In the genomic region with DNA sequence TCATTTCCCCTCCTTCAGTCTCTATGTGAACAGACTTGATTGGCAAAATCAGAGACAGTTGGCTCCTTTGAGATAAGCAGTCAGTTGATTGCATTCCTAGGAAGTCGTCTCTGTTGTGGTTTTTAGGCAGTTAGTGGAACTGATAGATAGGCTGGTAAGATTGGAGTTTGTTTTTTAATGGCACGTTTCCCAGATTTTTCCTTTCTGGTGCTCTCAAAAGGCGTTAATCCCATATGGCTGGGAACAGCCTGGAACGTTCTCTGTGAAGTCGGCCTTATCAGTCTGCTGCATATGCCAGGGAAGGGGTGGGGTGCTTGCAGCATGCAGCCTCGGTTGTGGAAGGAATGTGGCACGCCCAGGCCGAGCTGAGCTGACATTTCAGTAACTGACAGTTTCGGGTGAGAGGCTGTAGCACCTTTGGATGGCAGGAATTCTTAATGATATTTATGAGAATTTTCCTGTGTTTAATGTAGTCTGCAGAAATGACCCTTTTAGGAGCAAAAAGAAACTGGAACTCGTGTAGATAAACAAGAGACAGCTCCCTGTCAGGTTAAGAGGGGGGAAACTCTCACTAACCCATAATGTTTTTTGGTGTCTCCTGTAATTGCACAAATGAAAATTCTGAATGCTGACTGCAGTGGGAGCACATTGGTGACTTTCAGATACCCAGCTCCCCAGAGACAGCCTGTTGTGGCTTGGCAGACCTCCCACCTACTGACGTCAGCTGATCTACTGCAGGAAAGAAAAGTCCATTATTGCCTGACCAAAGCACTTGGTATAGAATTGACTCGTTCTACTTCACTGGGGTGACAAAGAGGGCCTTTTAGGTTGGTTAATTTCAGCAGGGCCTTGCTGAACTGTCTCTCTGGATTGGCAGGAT, we compare ENCODE assay signal across 8 cellular contexts. TPM values are rescaled to one million over a fixed set of nuclear protein-coding genes. Genes with fewer than 3 reads are reported as not detected.
DNase-seq lines count a peak whose midpoint lies in the region; ATAC-seq, FAIRE-seq and TF ChIP-seq lines count a peak whose summit lies in the region.

No MANE protein-coding gene starts in this region.

- H3K4me1 ChIP-seq in left lung = peaks cover 40 to 59% of the 10 kb centered on the region in 2 donors

- peaks cover 0 to 6% of the 10 kb centered on the region in 2 donors for H3K36me3 ChIP-seq in left lung

- intact Hi-C loops in left lung (cut with DNase I) = no loop called here

- H3K9me3 ChIP-seq in left lung = no peaks in the 10 kb centered on the region

- peak; percentile 1 for TF ChIP-seq CTCF in choroid plexus epithelial cell (conservative IDR thresholded peaks at IDR 0.05; ENCODE audit: low read depth, low read length)
- no peak for TF ChIP-seq CTCF in left lung (IDR thresholded peaks at IDR 0.05)

- peak; percentile 88 for ATAC-seq in left lung

- no peaks in the 10 kb centered on the region for H3K27me3 ChIP-seq in left lung

- peak; percentile 95 for DNase-seq in DMS79 (lab: John Stamatoyannopoulos, UW)
- peak; percentile 78 for DNase-seq in H54 (ENCODE audit: insufficient read length, low spot score)
- DNase-seq in MV-4-11 (lab: John Stamatoyannopoulos, UW) = peak; percentile 55
- DNase-seq in UCSD-AML1 (lab: John Stamatoyannopoulos, UW; ENCODE audit: unreplicated experiment) = peak; percentile 30
- peak; percentile 91 for DNase-seq in choroid plexus epithelial cell (ENCODE audit: low read depth)
- peak; percentile 80 to 82 for DNase-seq in left lung
- peak; percentile 23 for DNase-seq in stimulated activated CD4-positive, alpha-beta T cell treated with anti-CD3 and anti-CD28 coated beads, Interleukin-4, amount 100 ng/mL, for 1 hour
- DNase-seq in NCI-H748 treated with DMSO at 0.1 percent for 48 hours (lab: John Stamatoyannopoulos, UW) = no peak

- FAIRE-seq in H54 (lab: Jason Lieb, UNC) = peak; percentile 84

- peak overlapping the region; percentile 72 to 85 for H3K27ac ChIP-seq in left lung

- peak overlapping the region; percentile 33 for H3K4me3 ChIP-seq in choroid plexus epithelial cell (ENCODE audit: low read depth, low read length)
- H3K4me3 ChIP-seq in left lung = no peak overlapping the region

- TF ChIP-seq POLR2A in H54 (IDR thresholded peaks at IDR 0.05; ENCODE audit: low read depth, low read length) = no peak

RNA-seq across cellular contexts. Expression of a gene that starts 6.3 kb away (rescaled TPM):
- 100 to 1,000 TPM; 329 to 404 TPM for total RNA-seq in left lung

RNA-seq across cellular contexts. Expression of a gene that starts 54.2 kb away (rescaled TPM):
- total RNA-seq in left lung = 10 to 100 TPM; 21.6 to 27.8 TPM
